Comparison of ENCODE assay signal across 1 cellular context in the genomic region with DNA sequence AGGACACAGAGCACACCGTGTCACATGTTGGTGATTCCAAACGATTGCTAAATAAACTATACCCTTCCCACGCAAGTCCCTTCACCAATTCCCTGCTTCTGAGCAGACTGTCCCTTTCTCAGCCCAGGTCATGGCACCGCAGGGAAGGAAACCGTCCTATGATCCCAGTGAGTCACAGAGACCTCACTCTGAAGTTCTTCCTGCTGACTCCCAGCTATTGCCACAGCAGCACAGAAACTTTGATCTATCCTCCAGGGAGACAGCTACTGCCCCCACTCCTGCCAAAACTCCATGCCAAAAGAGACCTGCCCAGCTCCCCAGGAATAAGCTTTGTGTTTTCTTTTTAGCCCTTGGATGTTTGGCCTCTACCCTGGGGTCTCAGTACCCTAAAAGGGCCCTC.
TF ChIP-seq lines count a peak whose summit lies in the region.

No MANE protein-coding gene starts in this region.

TF ChIP-seq in endothelial cell of umbilical vein, 7 proteins besides CTCF, POLR2A, EP300 and RAD21:
- TF ChIP-seq MYC (IDR thresholded peaks at IDR 0.05; ENCODE audit: low read depth, low read length), result no peak
- TF ChIP-seq FOS (IDR thresholded peaks at IDR 0.05; ENCODE audit: borderline replicate concordance, insufficient read depth, low read length), result peak; percentile 52
